1 cellular context compared by ENCODE assay signal in the genomic region with DNA sequence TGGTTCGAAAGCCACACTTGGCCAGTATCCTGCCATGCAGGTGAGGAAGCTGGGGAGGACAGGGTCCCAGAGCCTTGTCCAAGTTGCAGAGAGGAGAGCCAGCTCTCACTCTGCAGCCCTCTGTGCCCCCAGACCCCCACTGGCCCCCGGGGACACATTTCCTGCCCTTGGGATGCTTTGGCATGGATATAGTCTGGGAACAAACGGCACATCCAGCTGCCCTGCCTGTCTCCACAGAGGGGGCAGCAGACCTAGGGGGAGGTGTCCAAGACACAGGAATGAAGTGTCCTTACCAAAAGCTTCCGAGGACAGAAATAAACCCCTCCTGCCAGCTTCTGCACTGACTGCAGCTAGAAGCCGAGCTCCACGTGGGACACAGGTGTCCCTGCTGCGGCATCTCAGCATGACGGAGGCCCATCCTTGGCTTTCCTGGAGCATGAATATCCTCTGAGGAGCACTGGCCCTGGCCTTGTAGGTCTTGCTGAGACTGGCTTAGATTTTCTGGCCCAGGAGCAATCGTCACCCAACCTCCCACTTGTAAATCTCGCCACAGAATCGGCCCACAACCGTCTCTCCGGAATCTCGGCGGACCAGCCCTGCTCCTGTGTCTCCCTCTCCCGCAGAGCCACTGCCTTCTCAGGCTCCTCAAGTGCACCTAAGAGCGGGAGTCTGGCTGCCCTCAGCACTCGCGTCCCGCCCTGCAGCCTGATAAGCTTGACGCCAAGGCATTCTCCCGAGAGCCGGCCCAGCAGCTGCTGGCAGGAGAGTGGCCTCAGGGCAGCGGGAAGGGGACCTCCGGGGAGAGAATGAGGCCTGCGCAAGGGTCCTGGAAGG.
A peak's percentile ranks its signal among the peaks of the same experiment; 100 is the strongest.
TF ChIP-seq lines count a peak whose summit lies in the region.

No MANE protein-coding gene starts in this region.

TF ChIP-seq in K562, 482 proteins besides CTCF, POLR2A, EP300 and RAD21 (continued from another document):
- TF ChIP-seq, protein P1, sequence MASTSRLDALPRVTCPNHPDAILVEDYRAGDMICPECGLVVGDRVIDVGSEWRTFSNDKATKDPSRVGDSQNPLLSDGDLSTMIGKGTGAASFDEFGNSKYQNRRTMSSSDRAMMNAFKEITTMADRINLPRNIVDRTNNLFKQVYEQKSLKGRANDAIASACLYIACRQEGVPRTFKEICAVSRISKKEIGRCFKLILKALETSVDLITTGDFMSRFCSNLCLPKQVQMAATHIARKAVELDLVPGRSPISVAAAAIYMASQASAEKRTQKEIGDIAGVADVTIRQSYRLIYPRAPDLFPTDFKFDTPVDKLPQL (IDR thresholded peaks at IDR 0.05; ENCODE audit: extremely low read depth, insufficient read length): no peak
- TF ChIP-seq NCOA4 (IDR thresholded peaks at IDR 0.05; ENCODE audit: partially characterized antibody) (no peak), ZNF232 (CRISPR knock-in tag; IDR thresholded peaks at IDR 0.05) (0 out of 2 replicates have a peak, but pooled peaks have one; percentile 30), GATA2 (CRISPR knock-in tag; IDR thresholded peaks at IDR 0.05) (0 out of 2 replicates have a peak, but pooled peaks have one; percentile 4), SMARCE1 (IDR thresholded peaks at IDR 0.05) (no peak; the same call in 1 of the 2 replicates)
